In the genomic region with DNA sequence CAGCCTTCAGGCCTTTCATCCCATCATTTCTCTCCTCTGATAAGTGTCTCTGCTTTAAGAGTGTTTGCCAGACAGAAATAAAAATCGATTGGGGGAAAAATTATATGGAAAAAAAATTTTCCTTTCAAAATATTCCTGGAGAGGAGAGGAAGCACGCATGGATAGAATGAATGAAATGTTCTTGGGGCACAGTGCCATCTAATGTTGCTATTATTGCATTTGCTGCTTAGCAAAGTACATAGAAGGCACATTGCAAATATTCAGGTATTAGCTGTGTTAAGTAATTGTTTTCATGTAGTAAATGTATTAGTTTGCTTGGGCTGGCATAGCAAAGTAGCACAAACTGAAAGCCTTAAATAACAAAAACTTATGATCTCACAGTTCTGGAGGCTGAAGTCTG, we compare ENCODE assay signal across 20 cellular contexts. TPM values are rescaled to one million over a fixed set of nuclear protein-coding genes. Genes with fewer than 3 reads are reported as not detected.
A peak's percentile ranks its signal among the peaks of the same experiment; 100 is the strongest.
DNase-seq lines count a peak whose midpoint lies in the region; TF ChIP-seq lines count a peak whose summit lies in the region.
"Had no signal": no experiment of that assay in that cellular context is flagged by ENCODE, and none has a peak within 500 bp of the region (broad histone marks: within the 10 kb centered on the region; RNA-seq: fewer than 3 reads in every experiment).

No MANE protein-coding gene starts in this region.

- H3K4me1 ChIP-seq in osteoblast (ENCODE audit: insufficient read depth, low read length): peaks cover 33% of the 10 kb centered on the region
- H3K4me1 ChIP-seq: upper lobe of left lung had no signal

- no peaks in the 10 kb centered on the region for H3K27me3 ChIP-seq in osteoblast (ENCODE audit: insufficient read depth, low read length)
- H3K27me3 ChIP-seq: upper lobe of left lung had no signal

- no peaks in the 10 kb centered on the region for H3K36me3 ChIP-seq in osteoblast (ENCODE audit: insufficient read depth, low read length)
- H3K36me3 ChIP-seq: upper lobe of left lung had no signal

- peak overlapping the region; percentile 9 for H3K27ac ChIP-seq in osteoblast (ENCODE audit: low read depth, low read length)
- H3K27ac ChIP-seq: 22Rv1, HL-60, PC-9, skin epidermis, upper lobe of left lung had no signal

- H3K9me3 ChIP-seq in osteoblast (ENCODE audit: low read depth, low read length): no peaks in the 10 kb centered on the region
- H3K9me3 ChIP-seq: upper lobe of left lung had no signal

- peak; percentile 50 for TF ChIP-seq CTCF in LNCaP clone FGC (IDR thresholded peaks at IDR 0.05; ENCODE audit: control insufficient read depth, extremely low read depth, insufficient read depth)
- no peak for TF ChIP-seq CTCF in astrocyte of the spinal cord (IDR thresholded peaks at IDR 0.05; ENCODE audit: low read depth, low read length)
- no peak for TF ChIP-seq CTCF in osteoblast (IDR thresholded peaks at IDR 0.05; ENCODE audit: extremely low read depth, low read depth, low read length)

- H3K79me2 ChIP-seq in osteoblast (ENCODE audit: insufficient read depth, low read length): no peaks in the 10 kb centered on the region

- no peak overlapping the region for H2AFZ ChIP-seq in osteoblast (ENCODE audit: low read length)
- H2AFZ ChIP-seq: PC-9 had no signal

- no peak overlapping the region for H3K4me3 ChIP-seq in LNCaP clone FGC (ENCODE audit: low read depth, low read length)
- no peak overlapping the region for H3K4me3 ChIP-seq in astrocyte of the spinal cord (ENCODE audit: low read depth, low read length)
- no peak overlapping the region for H3K4me3 ChIP-seq in osteoblast (ENCODE audit: insufficient read depth, low read length)
- H3K4me3 ChIP-seq: PC-9, skin epidermis, upper lobe of left lung had no signal

- in situ Hi-C loops in astrocyte of the spinal cord (cut with HindIII; ENCODE audit: low sequenced_read_pairs): no loop called here

- H4K20me1 ChIP-seq in osteoblast (ENCODE audit: insufficient read depth, low read length): no peaks in the 10 kb centered on the region

- CTCF ChIA-PET in HEK293T (lab: Yijun Ruan, JAX): no interaction called here

- DNase-seq in DMS 273 (lab: John Stamatoyannopoulos, UW; ENCODE audit: unreplicated experiment): peak; percentile 11
- no peak for DNase-seq in DMS 273 treated with DMSO at 0.1 percent for 48 hours (lab: John Stamatoyannopoulos, UW)
- DNase-seq in LNCaP clone FGC (ENCODE audit: low read depth): no peak
- DNase-seq in astrocyte of the spinal cord (ENCODE audit: low read depth, low spot score): peak; percentile 39
- no peak for DNase-seq in osteoblast (ENCODE audit: insufficient read length, low spot score, missing footprints)
- DNase-seq in HEK293T (ENCODE audit: extremely low spot score): no peak
- no peak for DNase-seq in activated naive CD4-positive, alpha-beta T cell (lab: John Stamatoyannopoulos, UW)
- DNase-seq in NOMO-1 (lab: John Stamatoyannopoulos, UW; ENCODE audit: unreplicated experiment in 2 of 2): no peak
- DNase-seq: activated CD8-positive, alpha-beta T cell treated with anti-CD3 and anti-CD28 coated beads for 36 hours; amniotic stem cell; GDM1; kidney; NCI-H1694 treated with DMSO at 0.1 percent for 48 hours; NCI-H524 treated with DMSO at 0.1 percent for 48 hours; PC-9; upper lobe of left lung had no signal

- POLR2A ChIA-PET in HEK293T (lab: Yijun Ruan, JAX): no interaction called here

- peak overlapping the region; percentile 69 for H3K4me2 ChIP-seq in osteoblast (ENCODE audit: insufficient read depth, low read length)
- H3K4me2 ChIP-seq: PC-9 had no signal

TF ChIP-seq in HEK293T, 16 proteins besides CTCF, POLR2A, EP300 and RAD21:
- TF ChIP-seq NFRKB (IDR thresholded peaks at IDR 0.05) (no peak), FOXA1 (IDR thresholded peaks at IDR 0.05) (no peak), FOXK2 (IDR thresholded peaks at IDR 0.05) (no peak), ARNT (IDR thresholded peaks at IDR 0.05) (no peak), BHLHE40 (IDR thresholded peaks at IDR 0.05; ENCODE audit: borderline replicate concordance) (no peak), ZNF384 (IDR thresholded peaks at IDR 0.05) (no peak), SP1 (IDR thresholded peaks at IDR 0.05) (no peak), ELF4 (IDR thresholded peaks at IDR 0.05) (no peak), TARDBP (IDR thresholded peaks at IDR 0.05) (no peak), HDGF (IDR thresholded peaks at IDR 0.05; ENCODE audit: borderline replicate concordance) (no peak), LEF1 (IDR thresholded peaks at IDR 0.05; ENCODE audit: borderline replicate concordance) (no peak), FOXM1 (IDR thresholded peaks at IDR 0.05; ENCODE audit: borderline replicate concordance) (no peak), SUZ12 (IDR thresholded peaks at IDR 0.05) (no peak), L3MBTL2 (conservative IDR thresholded peaks at IDR 0.05) (no peak), CTBP1 (IDR thresholded peaks at IDR 0.05; ENCODE audit: borderline replicate concordance) (no peak)
- TF ChIP-seq, protein P1, sequence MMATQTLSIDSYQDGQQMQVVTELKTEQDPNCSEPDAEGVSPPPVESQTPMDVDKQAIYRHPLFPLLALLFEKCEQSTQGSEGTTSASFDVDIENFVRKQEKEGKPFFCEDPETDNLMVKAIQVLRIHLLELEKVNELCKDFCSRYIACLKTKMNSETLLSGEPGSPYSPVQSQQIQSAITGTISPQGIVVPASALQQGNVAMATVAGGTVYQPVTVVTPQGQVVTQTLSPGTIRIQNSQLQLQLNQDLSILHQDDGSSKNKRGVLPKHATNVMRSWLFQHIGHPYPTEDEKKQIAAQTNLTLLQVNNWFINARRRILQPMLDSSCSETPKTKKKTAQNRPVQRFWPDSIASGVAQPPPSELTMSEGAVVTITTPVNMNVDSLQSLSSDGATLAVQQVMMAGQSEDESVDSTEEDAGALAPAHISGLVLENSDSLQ (IDR thresholded peaks at IDR 0.05): no peak

RNA-seq across cellular contexts. Expression of gene B3GALT5, which starts 18.1 kb away (rescaled TPM):
- total RNA-seq in osteoblast: under 0.01 TPM in 2 replicates
- total RNA-seq: activated CD8-positive, alpha-beta T cell treated with anti-CD3 and anti-CD28 coated beads for 36 hours; mononuclear cell had no signal

Comparison
In these comparisons a context has a peak if more than half of its experiments do, and no peak if none do; other contexts are left out.
1. DNase-seq: peak in DMS 273 (single experiment) and astrocyte of the spinal cord (single experiment); none in DMS 273 treated with DMSO at 0.1 percent for 48 hours (single experiment), LNCaP clone FGC (single experiment), osteoblast (single experiment), HEK293T (single experiment), activated naive CD4-positive, alpha-beta T cell (0 of 4) and NOMO-1 (0 of 2).